ENCODE assay signal across 1 cellular context in the genomic region with DNA sequence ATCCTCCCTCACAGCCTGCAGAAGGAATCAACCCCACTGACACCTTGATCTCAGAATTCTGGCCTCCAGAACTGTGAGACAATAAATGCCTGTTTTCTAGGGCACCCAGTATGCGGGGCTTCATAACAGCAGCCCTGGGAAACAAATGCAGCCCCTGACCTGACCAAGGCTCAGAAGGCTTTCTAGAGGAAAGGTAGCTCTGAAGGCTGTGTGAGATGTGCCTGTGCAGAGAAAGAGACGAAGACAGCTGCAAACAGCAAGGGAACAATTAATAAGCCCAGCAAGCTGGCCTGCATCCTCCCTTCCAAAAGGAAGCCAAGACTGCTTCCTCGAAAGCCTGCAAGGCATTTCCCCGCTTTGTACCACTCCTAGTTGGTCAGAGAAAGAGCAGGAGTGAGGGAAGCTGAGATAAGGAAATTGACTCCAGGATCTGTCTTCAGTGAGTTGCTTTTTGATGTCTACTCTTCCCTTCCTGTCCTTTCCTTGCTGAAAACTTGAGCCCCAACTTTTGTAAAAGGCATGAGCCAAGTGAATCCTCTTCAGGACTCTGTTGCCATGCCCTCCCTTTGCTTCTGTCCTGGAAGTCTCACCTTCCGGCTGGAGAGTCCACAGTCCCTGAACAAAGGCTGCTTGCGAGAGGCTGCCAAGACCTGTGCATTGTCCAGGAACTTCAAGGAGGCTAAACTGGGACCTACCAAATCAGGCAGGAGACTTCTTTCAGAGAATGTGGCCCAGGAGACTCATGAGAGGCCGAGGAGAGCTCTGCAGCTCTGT.
TF ChIP-seq lines count a peak whose summit lies in the region.

No MANE protein-coding gene starts in this region.

TF ChIP-seq in H1, 55 proteins besides CTCF, POLR2A, EP300 and RAD21:
- no peak for TF ChIP-seq SIX5 (IDR thresholded peaks at IDR 0.05; ENCODE audit: low read depth, low read length)
- no peak for TF ChIP-seq CBX5 (IDR thresholded peaks at IDR 0.05; ENCODE audit: low read depth, low read length)
- no peak for TF ChIP-seq TAF7 (optimal IDR thresholded peaks at IDR 0.05; ENCODE audit: borderline replicate concordance, low read depth, low read length)
- TF ChIP-seq POU5F1 (IDR thresholded peaks at IDR 0.05; ENCODE audit: low read depth, low read length): no peak
- TF ChIP-seq FOSL1 (IDR thresholded peaks at IDR 0.05; ENCODE audit: insufficient read depth, low read depth, low read length): no peak
- no peak for TF ChIP-seq SIN3A (conservative IDR thresholded peaks at IDR 0.05 in 1 of 2, IDR thresholded peaks at IDR 0.05 in 1 of 2; ENCODE audit: low read depth in 1 of 2, low read length in 2 of 2)
- TF ChIP-seq SP1 (IDR thresholded peaks at IDR 0.05; ENCODE audit: low read depth, low read length): no peak
- no peak for TF ChIP-seq CHD2 (IDR thresholded peaks at IDR 0.05; ENCODE audit: low read length)
